ENCODE assay signal across 11 cellular contexts in genomic region chr3:56987238-56987932, GRCh38.
DNase-seq lines count a peak whose midpoint lies in the region; TF ChIP-seq lines count a peak whose summit lies in the region.
"Had no signal": no experiment of that assay in that cellular context is flagged by ENCODE, and none has a peak within 500 bp of the region (broad histone marks: within the 10 kb centered on the region; RNA-seq: fewer than 3 reads in every experiment).

No MANE protein-coding gene starts in this region.

- intact Hi-C loops in PC-9 (cut with micrococcal nuclease; ENCODE audit: unreplicated experiment) = loop anchor here (10.0 kb wide), 2 partner anchors 133 to 493 kb away; no protein-coding TSS in a partner anchor

- H3K27me3 ChIP-seq in brain microvascular endothelial cell (replicated peaks) (no peaks in the 10 kb centered on the region), PC-9 (ENCODE audit: insufficient read depth, low read depth) (no peaks in the 10 kb centered on the region)
- H3K27me3 ChIP-seq: gastroesophageal sphincter had no signal

- H3K9me3 ChIP-seq in PC-9 (ENCODE audit: insufficient read depth, low read depth) = no peaks in the 10 kb centered on the region
- H3K9me3 ChIP-seq: gastroesophageal sphincter had no signal

- no peaks in the 10 kb centered on the region for H3K4me1 ChIP-seq in PC-9 (replicated peaks; ENCODE audit: insufficient read depth)

- H2AFZ ChIP-seq in PC-9 = no peak overlapping the region

- POLR2A ChIA-PET in PC-9 (lab: Charles Lee; ENCODE audit: unreplicated experiment) = no interaction called here

- H3K4me3 ChIP-seq in NB4 (ENCODE audit: low read depth, low read length) (no peak overlapping the region), brain microvascular endothelial cell (ENCODE audit: low read depth, low read length) (no peak overlapping the region), PC-9 (no peak overlapping the region)
- H3K4me3 ChIP-seq: gastroesophageal sphincter had no signal

- no peaks in the 10 kb centered on the region for H3K79me2 ChIP-seq in PC-9 (ENCODE audit: low read depth)

- H3K9me2 ChIP-seq in PC-9 (ENCODE audit: insufficient read depth) = no peaks in the 10 kb centered on the region

- TF ChIP-seq CTCF in NB4 (IDR thresholded peaks at IDR 0.05; ENCODE audit: low read depth, low read length) (no peak), brain microvascular endothelial cell (IDR thresholded peaks at IDR 0.05; ENCODE audit: low read depth, low read length, missing control alignments) (peak; percentile 73), PC-9 (conservative IDR thresholded peaks at IDR 0.05) (no peak)

- in situ Hi-C loops in brain microvascular endothelial cell (cut with HindIII; ENCODE audit: low pct_ligation_motif_present, low sequenced_read_pairs) = loop anchor here (25.0 kb wide), 1 partner anchor 275 kb away; no protein-coding TSS in a partner anchor

- peak; percentile 18 for DNase-seq in NCI-H82 (lab: John Stamatoyannopoulos, UW)
- DNase-seq in NCI-H82 treated with DMSO at 0.1 percent for 48 hours (lab: John Stamatoyannopoulos, UW; ENCODE audit: unreplicated experiment) = no peak
- DNase-seq in NB4 (ENCODE audit: low read depth) = peak; percentile 18
- no peak for DNase-seq in brain microvascular endothelial cell
- DNase-seq in occipital lobe (lab: John Stamatoyannopoulos, UW) = peak; percentile 20
- DNase-seq in NCI-H2029 treated with DMSO at 0.1 percent for 48 hours (lab: John Stamatoyannopoulos, UW) = no peak
- no peak for DNase-seq in COLO668 (lab: John Stamatoyannopoulos, UW; ENCODE audit: unreplicated experiment)
- no peak for DNase-seq in PC-9
- DNase-seq: aorta, NCI-H510A treated with DMSO at 0.1 percent for 48 hours had no signal

- H3K36me3 ChIP-seq in brain microvascular endothelial cell (replicated peaks) (no peaks in the 10 kb centered on the region), PC-9 (ENCODE audit: low read depth) (no peaks in the 10 kb centered on the region)
- H3K36me3 ChIP-seq: gastroesophageal sphincter had no signal

- H3K4me2 ChIP-seq in PC-9 = no peak overlapping the region

- no peaks in the 10 kb centered on the region for H3F3A ChIP-seq in PC-9 (ENCODE audit: insufficient read depth, low read depth)

- H4K20me1 ChIP-seq in PC-9 (ENCODE audit: insufficient read depth) = no peaks in the 10 kb centered on the region; the same call in 1 of the 2 replicates

- H3K27ac ChIP-seq in brain microvascular endothelial cell = no peak overlapping the region
- no peak overlapping the region for H3K27ac ChIP-seq in PC-9
- H3K27ac ChIP-seq: gastroesophageal sphincter had no signal

- CTCF ChIA-PET in PC-9 (lab: Charles Lee) = interaction anchor here (0.6 kb wide), 2 partner anchors 279 to 594 kb away, joined by 3 read pairs; no protein-coding TSS in a partner anchor

- TF ChIP-seq POLR2A in NB4 (IDR thresholded peaks at IDR 0.05; ENCODE audit: extremely low read depth, insufficient read length) = no peak

- no TSS peak for BruUV-seq in PC-9 (replicated peaks; lab: Mats Ljungman, UMichigan)

Comparison
In these comparisons a context has a peak if more than half of its experiments do, and no peak if none do; other contexts are left out.
1. DNase-seq: peak in NCI-H82 (single experiment), NB4 (single experiment) and occipital lobe (single experiment); none in NCI-H82 treated with DMSO at 0.1 percent for 48 hours (single experiment), brain microvascular endothelial cell (single experiment), NCI-H2029 treated with DMSO at 0.1 percent for 48 hours (single experiment), COLO668 (single experiment) and PC-9 (0 of 2).